Comparison of ENCODE assay signal across 8 cellular contexts in genomic region chr14:96391293-96392118, GRCh38. TPM values are rescaled to one million over a fixed set of nuclear protein-coding genes. Genes with fewer than 3 reads are reported as not detected.
A peak's percentile ranks its signal among the peaks of the same experiment; 100 is the strongest.
DNase-seq lines count a peak whose midpoint lies in the region; FAIRE-seq and TF ChIP-seq lines count a peak whose summit lies in the region.

No MANE protein-coding gene starts in this region.

- peak; percentile 96 for DNase-seq in ELR (ENCODE audit: low read depth)
- peak; percentile 85 for DNase-seq in H54 (ENCODE audit: insufficient read length, low spot score)
- peak; percentile 95 for DNase-seq in LoVo (ENCODE audit: low spot score)
- peak; percentile 98 for DNase-seq in RWPE1 (ENCODE audit: low spot score)
- peak; percentile 100 for DNase-seq in activated effector memory CD4-positive, alpha-beta T cell treated with Interleukin-2 at 50 U/mL for 16 hours
- peak; percentile 97 for DNase-seq in fibroblast of villous mesenchyme (ENCODE audit: low read depth)
- DNase-seq in neural crest cell (ENCODE audit: low read depth, low spot score): peak; percentile 99
- DNase-seq in stomach: peak; percentile 98

- intact Hi-C loops in stomach (cut with DNase I; ENCODE audit: low total_unique reads): no loop called here

- POLR2A ChIA-PET in RWPE1 (lab: Yijun Ruan, JAX; ENCODE audit: low non-redundant PET): no interaction called here

- H3K4me1 Mint-ChIP-seq in neural crest cell: peaks cover 17% of the 10 kb centered on the region

- H3K27me3 ChIP-seq in stomach: no peaks in the 10 kb centered on the region

- peaks cover 0 to 9% (median 4%) of the 10 kb centered on the region in 4 donors for H3K36me3 ChIP-seq in stomach

- no peak for TF ChIP-seq EP300 in stomach (IDR thresholded peaks at IDR 0.05)

- H3K4me3 Mint-ChIP-seq in neural crest cell: peak overlapping the region; percentile 91

- no peaks in the 10 kb centered on the region for H3K9me3 Mint-ChIP-seq in neural crest cell

- H3K27me3 Mint-ChIP-seq in neural crest cell (ENCODE audit: low read depth): peaks cover 15% of the 10 kb centered on the region

- TF ChIP-seq POLR2A in H54 (IDR thresholded peaks at IDR 0.05; ENCODE audit: low read depth, low read length): peak; percentile 38; the same call in 1 of the 2 replicates
- TF ChIP-seq POLR2A in stomach (IDR thresholded peaks at IDR 0.05): no peak

- H3K36me3 Mint-ChIP-seq in neural crest cell (ENCODE audit: low read depth): no peaks in the 10 kb centered on the region

- peak overlapping the region; percentile 58 for H3K27ac ChIP-seq in RWPE1
- H3K27ac ChIP-seq in stomach: peak overlapping the region; percentile 73 to 85 (median 81)

- H3K4me3 ChIP-seq in fibroblast of villous mesenchyme (ENCODE audit: low read depth, low read length): peak overlapping the region; percentile 78
- H3K4me3 ChIP-seq in stomach: peak overlapping the region; percentile 73 to 89 (median 82)

- peak overlapping the region; percentile 60 for H3K27ac Mint-ChIP-seq in neural crest cell (ENCODE audit: unreplicated experiment)

- peaks cover 5 to 22% (median 18%) of the 10 kb centered on the region in 4 donors for H3K4me1 ChIP-seq in stomach

- FAIRE-seq in H54 (lab: Jason Lieb, UNC): peak; percentile 58

- WGBS in stomach, 5 donors: 0 to 1% (median 0%) methylated on average over 41 to 79 of the region's 79 CpGs

- CTCF ChIA-PET in RWPE1 (lab: Yijun Ruan, JAX): interaction anchor here (0.6 to 0.8 kb wide), 2 partner anchors 36 to 538 kb away, joined by 4 read pairs; no protein-coding TSS in a partner anchor

- H3K9me3 ChIP-seq in stomach: no peaks in the 10 kb centered on the region

- TF ChIP-seq CTCF in RWPE1 (conservative IDR thresholded peaks at IDR 0.05; ENCODE audit: low read depth) (no peak), fibroblast of villous mesenchyme (IDR thresholded peaks at IDR 0.05; ENCODE audit: insufficient read depth, low read depth, low read length) (no peak), neural crest cell (conservative IDR thresholded peaks at IDR 0.05) (no peak), stomach (IDR thresholded peaks at IDR 0.05) (no peak)

RNA-seq across cellular contexts. Expression of gene AK7, which starts 0.4 kb away (rescaled TPM):
- total RNA-seq in fibroblast of villous mesenchyme (0.43 and 0.64 TPM in 2 replicates), neural crest cell (4.8 and 8.1 TPM in 2 replicates), stomach (1 to 10 TPM in 3 of 5 donors, not detected in 2; 3.1 to 6.5 (median 3.8) TPM)
- polyA plus RNA-seq in stomach: 1 to 10 TPM; 1.2 to 2.1 (median 1.5) TPM

RNA-seq across cellular contexts. Expression of gene GSKIP, which starts 28.2 kb away (rescaled TPM):
- total RNA-seq in fibroblast of villous mesenchyme: 35.8 and 45.8 TPM in 2 replicates
- total RNA-seq in neural crest cell: 21.3 and 29.4 TPM in 2 replicates
- total RNA-seq in stomach: 10 to 100 TPM in 2 of 5 donors, 1 to 10 TPM in 3; 3.8 to 61.9 (median 7.1) TPM
- 10 to 100 TPM; 10.8 to 93.9 (median 23.7) TPM for polyA plus RNA-seq in stomach

RNA-seq across cellular contexts. Expression of gene ATG2B, which starts 28.4 kb away (rescaled TPM):
- total RNA-seq in fibroblast of villous mesenchyme: 31.6 and 32.4 TPM in 2 replicates
- 17.0 and 19.5 TPM in 2 replicates for total RNA-seq in neural crest cell
- 10 to 100 TPM; 15.2 to 59.7 (median 37.4) TPM for total RNA-seq in stomach
- 1 to 10 TPM; 1.9 to 3.5 (median 3.2) TPM for polyA plus RNA-seq in stomach

Comparison
In these comparisons a context has a peak if more than half of its experiments do, and no peak if none do; other contexts are left out.
1. Peak in every context shown above with its lines: DNase-seq, H3K4me3 ChIP-seq and H3K27ac ChIP-seq.